Comparison of ENCODE assay signal across 1 cellular context in the genomic region with DNA sequence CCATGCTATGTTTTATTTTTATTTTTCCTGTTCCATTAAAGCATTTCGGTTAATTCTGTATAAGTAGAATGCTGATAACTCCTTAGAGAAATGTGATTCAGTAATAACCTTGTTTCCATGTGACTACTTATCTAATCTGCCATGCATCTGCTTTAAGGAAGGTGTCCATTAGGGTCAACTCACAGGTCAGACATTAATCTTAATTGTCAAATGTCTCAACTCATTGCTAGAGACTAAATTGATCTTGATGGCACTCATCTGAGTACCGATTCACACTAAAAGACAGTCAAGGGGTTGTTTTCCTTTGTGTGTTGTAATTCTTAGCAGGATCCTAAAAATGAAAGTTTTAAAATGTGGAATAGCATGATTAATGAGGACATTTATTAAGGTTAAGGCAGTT.
TF ChIP-seq lines count a peak whose summit lies in the region.

No MANE protein-coding gene starts in this region.

TF ChIP-seq in SK-N-SH, 30 proteins besides CTCF, POLR2A, EP300 and RAD21 (continued from another document):
- TF ChIP-seq, protein P1, sequence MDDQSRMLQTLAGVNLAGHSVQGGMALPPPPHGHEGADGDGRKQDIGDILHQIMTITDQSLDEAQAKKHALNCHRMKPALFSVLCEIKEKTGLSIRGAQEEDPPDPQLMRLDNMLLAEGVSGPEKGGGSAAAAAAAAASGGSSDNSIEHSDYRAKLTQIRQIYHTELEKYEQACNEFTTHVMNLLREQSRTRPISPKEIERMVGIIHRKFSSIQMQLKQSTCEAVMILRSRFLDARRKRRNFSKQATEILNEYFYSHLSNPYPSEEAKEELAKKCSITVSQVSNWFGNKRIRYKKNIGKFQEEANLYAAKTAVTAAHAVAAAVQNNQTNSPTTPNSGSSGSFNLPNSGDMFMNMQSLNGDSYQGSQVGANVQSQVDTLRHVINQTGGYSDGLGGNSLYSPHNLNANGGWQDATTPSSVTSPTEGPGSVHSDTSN (IDR thresholded peaks at IDR 0.05) = peak; percentile 29; the same call in 1 of the 2 replicates
- TF ChIP-seq, protein P2, sequence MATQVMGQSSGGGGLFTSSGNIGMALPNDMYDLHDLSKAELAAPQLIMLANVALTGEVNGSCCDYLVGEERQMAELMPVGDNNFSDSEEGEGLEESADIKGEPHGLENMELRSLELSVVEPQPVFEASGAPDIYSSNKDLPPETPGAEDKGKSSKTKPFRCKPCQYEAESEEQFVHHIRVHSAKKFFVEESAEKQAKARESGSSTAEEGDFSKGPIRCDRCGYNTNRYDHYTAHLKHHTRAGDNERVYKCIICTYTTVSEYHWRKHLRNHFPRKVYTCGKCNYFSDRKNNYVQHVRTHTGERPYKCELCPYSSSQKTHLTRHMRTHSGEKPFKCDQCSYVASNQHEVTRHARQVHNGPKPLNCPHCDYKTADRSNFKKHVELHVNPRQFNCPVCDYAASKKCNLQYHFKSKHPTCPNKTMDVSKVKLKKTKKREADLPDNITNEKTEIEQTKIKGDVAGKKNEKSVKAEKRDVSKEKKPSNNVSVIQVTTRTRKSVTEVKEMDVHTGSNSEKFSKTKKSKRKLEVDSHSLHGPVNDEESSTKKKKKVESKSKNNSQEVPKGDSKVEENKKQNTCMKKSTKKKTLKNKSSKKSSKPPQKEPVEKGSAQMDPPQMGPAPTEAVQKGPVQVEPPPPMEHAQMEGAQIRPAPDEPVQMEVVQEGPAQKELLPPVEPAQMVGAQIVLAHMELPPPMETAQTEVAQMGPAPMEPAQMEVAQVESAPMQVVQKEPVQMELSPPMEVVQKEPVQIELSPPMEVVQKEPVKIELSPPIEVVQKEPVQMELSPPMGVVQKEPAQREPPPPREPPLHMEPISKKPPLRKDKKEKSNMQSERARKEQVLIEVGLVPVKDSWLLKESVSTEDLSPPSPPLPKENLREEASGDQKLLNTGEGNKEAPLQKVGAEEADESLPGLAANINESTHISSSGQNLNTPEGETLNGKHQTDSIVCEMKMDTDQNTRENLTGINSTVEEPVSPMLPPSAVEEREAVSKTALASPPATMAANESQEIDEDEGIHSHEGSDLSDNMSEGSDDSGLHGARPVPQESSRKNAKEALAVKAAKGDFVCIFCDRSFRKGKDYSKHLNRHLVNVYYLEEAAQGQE (IDR thresholded peaks at IDR 0.05; ENCODE audit: low read depth, low read length) = no peak
- no peak for TF ChIP-seq JUND (IDR thresholded peaks at IDR 0.05)
- no peak for TF ChIP-seq POLR2AphosphoS5 (IDR thresholded peaks at IDR 0.05; ENCODE audit: low read depth, low read length)
